In the genomic region with DNA sequence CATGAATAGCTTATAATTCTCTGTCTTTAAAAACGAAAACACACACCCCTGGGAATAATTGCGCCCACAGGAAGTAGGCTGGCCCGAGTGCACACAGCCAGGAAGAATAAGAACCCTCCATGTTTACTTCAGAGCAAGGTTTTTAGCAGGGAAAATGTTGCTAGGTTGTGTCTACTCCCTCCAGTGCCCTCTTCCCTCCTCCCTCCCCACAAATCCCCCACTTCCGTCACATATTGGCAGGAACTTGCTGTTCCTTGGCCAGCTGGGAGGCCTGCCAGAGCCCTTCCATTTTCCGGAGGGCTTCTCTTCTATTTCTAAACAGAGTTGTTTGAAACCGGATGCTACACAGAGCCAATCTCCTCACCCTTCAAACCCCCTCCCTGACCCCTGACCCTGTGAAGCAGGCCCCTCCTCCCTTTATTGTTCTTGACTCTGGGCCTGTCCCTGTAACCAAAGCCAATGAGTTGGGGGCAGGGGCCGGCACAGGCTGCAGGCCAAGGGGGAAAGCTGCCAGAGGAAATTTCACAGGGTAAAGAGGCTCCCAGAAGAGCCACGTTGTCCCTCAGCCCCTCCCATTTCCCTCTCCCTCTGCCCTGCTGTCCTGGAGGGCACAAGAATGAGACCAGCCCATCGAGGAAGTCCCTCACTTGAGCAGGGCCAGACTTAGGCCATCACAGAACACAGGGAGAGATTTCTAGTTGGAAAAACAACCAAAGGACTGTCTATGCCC, we compare ENCODE assay signal across 8 cellular contexts. TPM values are rescaled to one million over a fixed set of nuclear protein-coding genes. Genes with fewer than 3 reads are reported as not detected.
DNase-seq lines count a peak whose midpoint lies in the region; ATAC-seq and TF ChIP-seq lines count a peak whose summit lies in the region.

No MANE protein-coding gene starts in this region.

- in situ Hi-C loops in KBM-7 (cut with MboI; ENCODE audit: low pct_unique_long_range_greater_than_20kb, low sequenced_read_pairs): no loop called here
- in situ Hi-C loops in GM13976 (cut with MboI; ENCODE audit: low sequenced_read_pairs, unreplicated experiment): no loop called here
- in situ Hi-C loops in ACHN (cut with HindIII; ENCODE audit: low pct_ligation_motif_present, low pct_unique_long_range_greater_than_20kb, low sequenced_read_pairs): no loop called here

- H3K27ac ChIP-seq in skeletal muscle tissue (ENCODE audit: low read depth, low read length): peak overlapping the region; percentile 77

- H3K27me3 ChIP-seq in skeletal muscle tissue (ENCODE audit: control insufficient read depth in 3 of 3, insufficient read depth in 3 of 3, low read length in 3 of 3): no peaks in the 10 kb centered on the region

- H3K9ac ChIP-seq in skeletal muscle tissue (ENCODE audit: low read depth in 1 of 3, low read length in 3 of 3): peak overlapping the region; percentile 57 to 68 (median 68)

- no peaks in the 10 kb centered on the region for H3K9me3 ChIP-seq in skeletal muscle tissue (ENCODE audit: control insufficient read depth in 3 of 3, low read length in 3 of 3)

- peaks cover 53 to 55% (median 53%) of the 10 kb centered on the region in 3 donors for H3K4me1 ChIP-seq in skeletal muscle tissue (ENCODE audit: control insufficient read depth in 3 of 3, insufficient read depth in 3 of 3, low read length in 3 of 3)

- DNase-seq in KBM-7 (peak; percentile 71), brain pericyte (ENCODE audit: low read depth, low spot score) (peak; percentile 21), iPS-NIHi7 (ENCODE audit: extremely low spot score) (peak; percentile 91), GM13976 (ENCODE audit: low spot score) (no peak), ACHN (no peak)
- DNase-seq in activated T-cell treated with anti-CD3 and anti-CD28 coated beads, Interleukin-2, amount 50 U/mL, for 1 hour: no peak

- H3K36me3 ChIP-seq in skeletal muscle tissue (ENCODE audit: control insufficient read depth in 3 of 3, insufficient read depth in 3 of 3, low read length in 3 of 3): no peaks in the 10 kb centered on the region

- no peak for TF ChIP-seq CTCF in GM13976 (IDR thresholded peaks at IDR 0.05; ENCODE audit: borderline replicate concordance, control extremely low read depth, extremely low read depth, insufficient read depth, missing control alignments)

- H3K4me3 ChIP-seq in skeletal muscle tissue (ENCODE audit: low read length in 3 of 3): peak overlapping the region; percentile 22 to 59 (median 52)

- no peak for ATAC-seq in GM18511 (IDR thresholded peaks at IDR 0.05; ENCODE audit: unreplicated experiment)

RNA-seq across cellular contexts. Expression of a gene that starts 49.8 kb away (rescaled TPM):
- 11.5 TPM for total RNA-seq in skeletal muscle tissue

Comparison
In these comparisons a context has a peak if more than half of its experiments do, and no peak if none do; other contexts are left out.
1. DNase-seq: peak in KBM-7 (single experiment), brain pericyte (single experiment) and iPS-NIHi7 (single experiment); none in GM13976 (single experiment), ACHN (single experiment) and activated T-cell treated with anti-CD3 and anti-CD28 coated beads, Interleukin-2, amount 50 U/mL, for 1 hour (single experiment).